28 cellular contexts compared by ENCODE assay signal in genomic region chr12:62103736-62104135, GRCh38.
"Had no signal": no experiment of that assay in that cellular context is flagged by ENCODE, and none has a peak within 500 bp of the region (broad histone marks: within the 10 kb centered on the region; RNA-seq: fewer than 3 reads in every experiment).

No MANE protein-coding gene starts in this region.

- H3K9me3 Mint-ChIP-seq: dendritic cell treated with granulocyte-macrophage colony-stimulating factor and Interleukin-4, amounts not matched to agents 40 ng/mL and 50 ng/mL, for 4 days; nephron; neural progenitor cell; stimulated activated memory B cell treated with anti-CD40 and anti-IgM and Interleukin-4, amounts not matched to agents 10 μg/mL and 1 μg/mL and 100 μg/mL, for 72 hours; type B pancreatic cell had no signal

- H3K4me1 Mint-ChIP-seq: naive thymus-derived CD4-positive, alpha-beta T cell; nephron; stimulated activated memory B cell treated with anti-CD40 and anti-IgM and Interleukin-4, amounts not matched to agents 10 μg/mL and 1 μg/mL and 100 μg/mL, for 72 hours had no signal

- H3K27ac Mint-ChIP-seq: dendritic cell treated with granulocyte-macrophage colony-stimulating factor and Interleukin-4, amounts not matched to agents 40 ng/mL and 50 ng/mL, for 4 days; naive thymus-derived CD4-positive, alpha-beta T cell; neural progenitor cell; progenitor cell of endocrine pancreas; stimulated activated memory B cell treated with anti-CD40 and anti-IgM and Interleukin-4, amounts not matched to agents 10 μg/mL and 1 μg/mL and 100 μg/mL, for 72 hours; type B pancreatic cell had no signal

- H3K4me3 Mint-ChIP-seq: dendritic cell treated with granulocyte-macrophage colony-stimulating factor and Interleukin-4, amounts not matched to agents 40 ng/mL and 50 ng/mL, for 4 days; naive thymus-derived CD4-positive, alpha-beta T cell; nephron; neural progenitor cell; stimulated activated memory B cell treated with anti-CD40 and anti-IgM and Interleukin-4, amounts not matched to agents 10 μg/mL and 1 μg/mL and 100 μg/mL, for 72 hours; type B pancreatic cell had no signal

- DNase-seq: colonic mucosa; effector memory CD4-positive, alpha-beta T cell; erythroblast; esophagus squamous epithelium; foreskin melanocyte; glutamatergic neuron; hypothalamus; mammary epithelial cell; mesendoderm; midbrain; naive thymus-derived CD4-positive, alpha-beta T cell; right cardiac atrium; sigmoid colon; spleen; stimulated activated CD4-positive, alpha-beta T cell treated with anti-CD3 and anti-CD28 coated beads, Interleukin-4, amount 100 ng/mL, for 4 hours; stimulated activated naive CD8-positive, alpha-beta T cell treated with anti-CD3 and anti-CD28 coated beads, Interleukin-15, Interleukin-2, amounts not matched to agents 100 U/mL and 50 U/mL, for 24 hours; substantia nigra; testis; tibial artery had no signal

- H3K27me3 Mint-ChIP-seq: dendritic cell treated with granulocyte-macrophage colony-stimulating factor and Interleukin-4, amounts not matched to agents 40 ng/mL and 50 ng/mL, for 4 days; progenitor cell of endocrine pancreas; stimulated activated memory B cell treated with anti-CD40 and anti-IgM and Interleukin-4, amounts not matched to agents 10 μg/mL and 1 μg/mL and 100 μg/mL, for 72 hours had no signal

- H3K9ac ChIP-seq: neural progenitor cell, parathyroid adenoma had no signal

- H3K36me3 ChIP-seq: colonic mucosa, esophagus squamous epithelium, neural progenitor cell, sigmoid colon, spleen, tibial artery had no signal

- H3K27me3 ChIP-seq: colonic mucosa, esophagus squamous epithelium, neural progenitor cell, sigmoid colon, spleen, testis, tibial artery had no signal

- H3K79me2 ChIP-seq: parathyroid adenoma had no signal

- H3K4me1 ChIP-seq: colonic mucosa, esophagus squamous epithelium, parathyroid adenoma, sigmoid colon, spleen, testis had no signal

- H3K9me3 ChIP-seq: colonic mucosa, esophagus squamous epithelium, sigmoid colon, spleen, testis, tibial artery had no signal

- H3K4me3 ChIP-seq: colonic mucosa, esophagus squamous epithelium, neural progenitor cell, sigmoid colon, skin epidermis, spleen, testis, tibial artery had no signal

- ATAC-seq: left lobe of liver; naive thymus-derived CD4-positive, alpha-beta T cell; right cardiac atrium; stimulated activated memory B cell treated with anti-CD40 and anti-IgM and Interleukin-4, amounts not matched to agents 10 μg/mL and 1 μg/mL and 100 μg/mL, for 72 hours; stimulated activated naive CD8-positive, alpha-beta T cell treated with anti-CD3 and anti-CD28 coated beads, Interleukin-15, Interleukin-2, amounts not matched to agents 100 U/mL and 50 U/mL, for 24 hours had no signal

- H3K36me3 Mint-ChIP-seq: naive thymus-derived CD4-positive, alpha-beta T cell; neural progenitor cell; stimulated activated memory B cell treated with anti-CD40 and anti-IgM and Interleukin-4, amounts not matched to agents 10 μg/mL and 1 μg/mL and 100 μg/mL, for 72 hours; type B pancreatic cell had no signal

- H3K27ac ChIP-seq: colonic mucosa, esophagus squamous epithelium, neural progenitor cell, parathyroid adenoma, sigmoid colon, skin epidermis, spleen, testis, tibial artery had no signal

- H2AFZ ChIP-seq: neural progenitor cell, parathyroid adenoma had no signal
